10 cellular contexts compared by ENCODE assay signal in genomic region chr1:174912243-174912642, GRCh38.
DNase-seq lines count a peak whose midpoint lies in the region; ATAC-seq, FAIRE-seq and TF ChIP-seq lines count a peak whose summit lies in the region.
"Had no signal": no experiment of that assay in that cellular context is flagged by ENCODE, and none has a peak within 500 bp of the region (broad histone marks: within the 10 kb centered on the region; RNA-seq: fewer than 3 reads in every experiment).

No MANE protein-coding gene starts in this region.

- peaks cover 25 to 48% (median 35%) of the 10 kb centered on the region in 3 donors for H3K4me1 Mint-ChIP-seq in T-cell
- H3K4me1 Mint-ChIP-seq in naive thymus-derived CD8-positive, alpha-beta T cell, result peaks cover 0 to 27% (median 0%) of the 10 kb centered on the region in 4 donors

- no peaks in the 10 kb centered on the region for H3K27me3 Mint-ChIP-seq in T-cell
- no peaks in the 10 kb centered on the region for H3K27me3 Mint-ChIP-seq in naive thymus-derived CD8-positive, alpha-beta T cell

- ATAC-seq in GM18870 (IDR thresholded peaks at IDR 0.05; ENCODE audit: unreplicated experiment) (peak; percentile 65), T-cell (replicated peaks in 1 of 4) (no peak), HG03108 (IDR thresholded peaks at IDR 0.05; ENCODE audit: unreplicated experiment) (no peak)
- no peak for ATAC-seq in naive thymus-derived CD8-positive, alpha-beta T cell

- no peak for TF ChIP-seq CTCF in D721Med (IDR thresholded peaks at IDR 0.05; ENCODE audit: insufficient read depth, missing control alignments)

- peaks cover 22% of the 10 kb centered on the region for H3K36me3 Mint-ChIP-seq in T-cell
- peaks cover 2 to 7% (median 5%) of the 10 kb centered on the region in 3 donors for H3K36me3 Mint-ChIP-seq in naive thymus-derived CD8-positive, alpha-beta T cell

- DNase-seq in D721Med (ENCODE audit: insufficient read length, low spot score) (no peak), T-cell (no peak), SW 1271 (lab: John Stamatoyannopoulos, UW) (no peak), RPMI8226 (no peak), cortex of kidney (lab: John Stamatoyannopoulos, UW) (no peak)
- DNase-seq in naive thymus-derived CD8-positive, alpha-beta T cell, result no peak
- DNase-seq: NCI-H1092 had no signal

- CTCF ChIA-PET in T-cell (lab: Charles Lee), result interaction anchor here in 1 of 2 donors (1.1 to 1.3 kb wide), 2 partner anchors 11 to 631 kb away, joined by 3 read pairs; no protein-coding TSS in a partner anchor

- H3K9me3 Mint-ChIP-seq in T-cell, result peaks cover 0 to 6% (median 0%) of the 10 kb centered on the region in 3 donors
- peaks cover 0 to 8% (median 0%) of the 10 kb centered on the region in 9 donors for H3K9me3 Mint-ChIP-seq in naive thymus-derived CD8-positive, alpha-beta T cell

- H3K4me3 Mint-ChIP-seq in T-cell, result no peak overlapping the region
- H3K4me3 Mint-ChIP-seq in naive thymus-derived CD8-positive, alpha-beta T cell, result no peak overlapping the region

- peak overlapping the region; percentile 76 to 77 for H3K27ac Mint-ChIP-seq in T-cell
- H3K27ac Mint-ChIP-seq in naive thymus-derived CD8-positive, alpha-beta T cell, result peak overlapping the region in 7 of 10 donors; percentile 16 to 81 (median 34)

- FAIRE-seq in D721Med (lab: Jason Lieb, UNC), result peak; percentile 6
- FAIRE-seq: colon had no signal

- POLR2A ChIA-PET in T-cell (lab: Charles Lee), result no interaction called here
- POLR2A ChIA-PET in naive thymus-derived CD8-positive, alpha-beta T cell (lab: Charles Lee), result interaction anchor here (0.7 kb wide), 1 partner anchor 52 kb away, joined by 4 read pairs; no protein-coding TSS in a partner anchor
